In the genomic region with DNA sequence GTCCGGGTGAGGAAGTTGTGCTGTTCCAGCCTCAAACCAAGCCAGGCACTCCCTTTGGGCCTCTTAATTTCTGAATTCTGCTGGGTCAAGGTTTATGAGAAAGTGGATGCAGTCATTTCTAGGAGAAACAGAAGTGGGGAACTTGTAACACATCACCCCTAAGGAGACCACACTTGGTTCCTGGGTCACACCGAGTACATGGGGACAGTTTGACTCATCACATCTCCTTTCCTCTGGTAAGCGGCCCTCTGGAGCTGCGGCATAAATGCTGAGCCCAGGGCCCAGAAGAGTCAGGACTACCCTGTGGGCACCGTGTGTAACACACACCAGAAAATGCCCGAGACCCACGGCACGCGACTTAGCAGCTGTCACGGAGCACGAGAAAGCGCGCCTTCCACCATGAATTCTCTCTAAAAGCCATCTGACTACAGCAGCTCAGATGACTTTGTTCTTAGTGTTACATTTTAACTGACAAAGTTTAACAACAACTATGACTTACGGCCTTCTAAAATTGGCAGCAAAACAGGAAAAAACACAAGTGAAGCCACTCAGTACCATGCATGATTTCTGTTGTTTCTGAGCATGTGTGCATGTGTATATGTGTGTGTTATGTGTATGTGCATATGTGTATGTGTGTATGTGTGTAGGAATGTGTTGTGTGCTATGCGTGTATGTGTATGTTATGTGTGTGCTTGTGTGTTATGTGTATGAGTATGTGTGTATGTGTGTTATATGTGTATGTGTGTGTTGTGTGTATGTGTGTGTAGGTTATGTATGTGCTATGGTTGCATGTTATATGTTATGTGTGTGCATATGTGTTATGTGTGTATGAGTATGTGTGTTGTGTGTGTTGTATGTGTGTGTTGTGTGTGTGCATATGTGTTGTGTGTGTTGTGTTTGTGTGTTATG, we compare ENCODE assay signal across 8 cellular contexts. TPM values are rescaled to one million over a fixed set of nuclear protein-coding genes. Genes with fewer than 3 reads are reported as not detected.
DNase-seq lines count a peak whose midpoint lies in the region; ATAC-seq and TF ChIP-seq lines count a peak whose summit lies in the region.

No MANE protein-coding gene starts in this region.

- intact Hi-C loops in uterus (cut with DNase I; ENCODE audit: low total_unique reads): loop anchor here (10.0 kb wide), 3 partner anchors 73 to 473 kb away; no protein-coding TSS in a partner anchor

- H4K20me1 ChIP-seq in BLaER1: no peaks in the 10 kb centered on the region

- H3K27me3 ChIP-seq in BLaER1 (no peaks in the 10 kb centered on the region), gastroesophageal sphincter (no peaks in the 10 kb centered on the region), uterus (no peaks in the 10 kb centered on the region)

- TF ChIP-seq EP300 in gastroesophageal sphincter (IDR thresholded peaks at IDR 0.05): no peak

- 0 out of 2 replicates have a peak overlapping the region, but pooled peaks have one; percentile 34 for H3K9ac ChIP-seq in BLaER1

- H3K4me1 ChIP-seq in BLaER1: peaks cover 99% of the 10 kb centered on the region
- H3K4me1 ChIP-seq in gastroesophageal sphincter: peaks cover 3 to 79% (median 46%) of the 10 kb centered on the region in 3 donors
- H3K4me1 ChIP-seq in uterus: peaks cover 12 to 20% of the 10 kb centered on the region in 2 donors

- peak; percentile 34 for ATAC-seq in GM19452 (IDR thresholded peaks at IDR 0.05; ENCODE audit: unreplicated experiment)
- no peak for ATAC-seq in gastroesophageal sphincter

- WGBS in gastroesophageal sphincter (ENCODE audit: low coverage in 1 of 2), 2 donors: 64 to 65% methylated on average over 10 to 13 of the region's 15 CpGs

- TF ChIP-seq POLR2A in NB4 (IDR thresholded peaks at IDR 0.05; ENCODE audit: extremely low read depth, insufficient read length) (no peak), gastroesophageal sphincter (IDR thresholded peaks at IDR 0.05) (no peak), uterus (IDR thresholded peaks at IDR 0.05) (no peak)

- H3K4me2 ChIP-seq in BLaER1: peak overlapping the region; percentile 70

- no peak for TF ChIP-seq CTCF in NB4 (IDR thresholded peaks at IDR 0.05; ENCODE audit: low read depth, low read length)
- no peak for TF ChIP-seq CTCF in gastroesophageal sphincter (IDR thresholded peaks at IDR 0.05)
- TF ChIP-seq CTCF in uterus (IDR thresholded peaks at IDR 0.05): no peak

- DNase-seq in NB4 (ENCODE audit: low read depth): peak; percentile 78
- DNase-seq in uterus: no peak
- DNase-seq in NCI-H748 (lab: John Stamatoyannopoulos, UW; ENCODE audit: unreplicated experiment): no peak
- no peak for DNase-seq in DMS153 treated with DMSO at 0.1 percent for 48 hours (lab: John Stamatoyannopoulos, UW; ENCODE audit: unreplicated experiment)
- DNase-seq in midbrain (lab: John Stamatoyannopoulos, UW): no peak

- H3K27ac ChIP-seq in BLaER1: peak overlapping the region; percentile 79
- H3K27ac ChIP-seq in gastroesophageal sphincter: peak overlapping the region; percentile 31 to 87 (median 78)
- peak overlapping the region; percentile 51 to 89 for H3K27ac ChIP-seq in uterus

- H3K9me3 ChIP-seq in BLaER1: no peaks in the 10 kb centered on the region
- no peaks in the 10 kb centered on the region for H3K9me3 ChIP-seq in gastroesophageal sphincter
- no peaks in the 10 kb centered on the region for H3K9me3 ChIP-seq in uterus

- H3K4me3 ChIP-seq in BLaER1 (no peak overlapping the region), NB4 (ENCODE audit: low read depth, low read length) (no peak overlapping the region), gastroesophageal sphincter (no peak overlapping the region), uterus (no peak overlapping the region)

- no peaks in the 10 kb centered on the region for H3K36me3 ChIP-seq in BLaER1
- H3K36me3 ChIP-seq in gastroesophageal sphincter: no peaks in the 10 kb centered on the region
- H3K36me3 ChIP-seq in uterus: no peaks in the 10 kb centered on the region

RNA-seq across cellular contexts. Expression of a gene that starts 50.8 kb away (rescaled TPM):
- total RNA-seq in gastroesophageal sphincter (100 to 1,000 TPM in 2 of 4 donors, 10 to 100 TPM in 2; 57.8 to 111 (median 99.1) TPM), uterus (100 to 1,000 TPM in 2 of 4 donors, 10 to 100 TPM in 2; 72.9 to 149 (median 110) TPM)
